ENCODE assay signal across 1 cellular context in genomic region chr4:74331252-74331651, GRCh38.
TF ChIP-seq lines count a peak whose summit lies in the region.

No MANE protein-coding gene starts in this region.

TF ChIP-seq in K562, 482 proteins besides CTCF, POLR2A, EP300 and RAD21 (continued from another document and continues in another):
- TF ChIP-seq ARID4B (CRISPR knock-in tag; IDR thresholded peaks at IDR 0.05) (no peak), ARID1B (IDR thresholded peaks at IDR 0.05) (no peak), HMG20B (CRISPR knock-in tag; IDR thresholded peaks at IDR 0.05) (no peak), GABPB1 (CRISPR knock-in tag; IDR thresholded peaks at IDR 0.05) (no peak), KLF6 (CRISPR knock-in tag; IDR thresholded peaks at IDR 0.05; ENCODE audit: borderline replicate concordance) (no peak), MEF2A (IDR thresholded peaks at IDR 0.05; ENCODE audit: control insufficient read depth, low read depth, low read length) (no peak), MTF1 (CRISPR knock-in tag; IDR thresholded peaks at IDR 0.05; ENCODE audit: borderline replicate concordance) (no peak), RCOR1 (IDR thresholded peaks at IDR 0.05; ENCODE audit: borderline replicate concordance in 1 of 2, low read depth in 2 of 2, low read length in 2 of 2) (no peak), POLR2B (IDR thresholded peaks at IDR 0.05; ENCODE audit: low read depth, partially characterized antibody) (peak; percentile 69), ZBTB40 (IDR thresholded peaks at IDR 0.05) (no peak), ZBTB40 (CRISPR knock-in tag; IDR thresholded peaks at IDR 0.05) (no peak), SAFB2 (IDR thresholded peaks at IDR 0.05; ENCODE audit: borderline replicate concordance, low read depth, low read length, severe bottlenecking) (no peak), NCOA1 (IDR thresholded peaks at IDR 0.05; ENCODE audit: low read depth) (no peak), CREBBP (IDR thresholded peaks at IDR 0.05; ENCODE audit: low read depth, low read length) (no peak), ZBTB11 (CRISPR knock-in tag; IDR thresholded peaks at IDR 0.05) (no peak), CBX8 (IDR thresholded peaks at IDR 0.05; ENCODE audit: borderline replicate concordance, extremely low read depth, low read depth, low read length, poor library complexity, severe bottlenecking) (no peak), ZNF184 (CRISPR knock-in tag; IDR thresholded peaks at IDR 0.05) (no peak), EP400 (IDR thresholded peaks at IDR 0.05) (no peak), POLR2AphosphoS2 (IDR thresholded peaks at IDR 0.05; ENCODE audit: low read length) (no peak), ERF (CRISPR knock-in tag; IDR thresholded peaks at IDR 0.05) (no peak), ZNF217 (CRISPR knock-in tag; IDR thresholded peaks at IDR 0.05) (no peak), ZBTB12 (CRISPR knock-in tag; IDR thresholded peaks at IDR 0.05) (no peak), SREBF1 (IDR thresholded peaks at IDR 0.05; ENCODE audit: borderline replicate concordance, low read depth, low read length) (no peak), KDM4B (IDR thresholded peaks at IDR 0.05; ENCODE audit: borderline replicate concordance in 2 of 2, low read depth in 1 of 2) (no peak), MNT (conservative IDR thresholded peaks at IDR 0.05) (0 out of 4 replicates have a peak, but pooled peaks of 1 of the 2 experiments have one; percentile 17), RFX7 (CRISPR knock-in tag; IDR thresholded peaks at IDR 0.05) (no peak), HDAC6 (IDR thresholded peaks at IDR 0.05; ENCODE audit: low read depth, low read length) (no peak), CHD2 (IDR thresholded peaks at IDR 0.05; ENCODE audit: low read depth, low read length) (peak; percentile 84)
- TF ChIP-seq, protein P1, sequence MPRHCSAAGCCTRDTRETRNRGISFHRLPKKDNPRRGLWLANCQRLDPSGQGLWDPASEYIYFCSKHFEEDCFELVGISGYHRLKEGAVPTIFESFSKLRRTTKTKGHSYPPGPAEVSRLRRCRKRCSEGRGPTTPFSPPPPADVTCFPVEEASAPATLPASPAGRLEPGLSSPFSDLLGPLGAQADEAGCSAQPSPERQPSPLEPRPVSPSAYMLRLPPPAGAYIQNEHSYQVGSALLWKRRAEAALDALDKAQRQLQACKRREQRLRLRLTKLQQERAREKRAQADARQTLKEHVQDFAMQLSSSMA (CRISPR knock-in tag; IDR thresholded peaks at IDR 0.05) = no peak
- TF ChIP-seq, protein P2, sequence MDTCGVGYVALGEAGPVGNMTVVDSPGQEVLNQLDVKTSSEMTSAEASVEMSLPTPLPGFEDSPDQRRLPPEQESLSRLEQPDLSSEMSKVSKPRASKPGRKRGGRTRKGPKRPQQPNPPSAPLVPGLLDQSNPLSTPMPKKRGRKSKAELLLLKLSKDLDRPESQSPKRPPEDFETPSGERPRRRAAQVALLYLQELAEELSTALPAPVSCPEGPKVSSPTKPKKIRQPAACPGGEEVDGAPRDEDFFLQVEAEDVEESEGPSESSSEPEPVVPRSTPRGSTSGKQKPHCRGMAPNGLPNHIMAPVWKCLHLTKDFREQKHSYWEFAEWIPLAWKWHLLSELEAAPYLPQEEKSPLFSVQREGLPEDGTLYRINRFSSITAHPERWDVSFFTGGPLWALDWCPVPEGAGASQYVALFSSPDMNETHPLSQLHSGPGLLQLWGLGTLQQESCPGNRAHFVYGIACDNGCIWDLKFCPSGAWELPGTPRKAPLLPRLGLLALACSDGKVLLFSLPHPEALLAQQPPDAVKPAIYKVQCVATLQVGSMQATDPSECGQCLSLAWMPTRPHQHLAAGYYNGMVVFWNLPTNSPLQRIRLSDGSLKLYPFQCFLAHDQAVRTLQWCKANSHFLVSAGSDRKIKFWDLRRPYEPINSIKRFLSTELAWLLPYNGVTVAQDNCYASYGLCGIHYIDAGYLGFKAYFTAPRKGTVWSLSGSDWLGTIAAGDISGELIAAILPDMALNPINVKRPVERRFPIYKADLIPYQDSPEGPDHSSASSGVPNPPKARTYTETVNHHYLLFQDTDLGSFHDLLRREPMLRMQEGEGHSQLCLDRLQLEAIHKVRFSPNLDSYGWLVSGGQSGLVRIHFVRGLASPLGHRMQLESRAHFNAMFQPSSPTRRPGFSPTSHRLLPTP (IDR thresholded peaks at IDR 0.05; ENCODE audit: borderline replicate concordance, extremely low read depth, insufficient read length) = no peak
- TF ChIP-seq, protein P3, sequence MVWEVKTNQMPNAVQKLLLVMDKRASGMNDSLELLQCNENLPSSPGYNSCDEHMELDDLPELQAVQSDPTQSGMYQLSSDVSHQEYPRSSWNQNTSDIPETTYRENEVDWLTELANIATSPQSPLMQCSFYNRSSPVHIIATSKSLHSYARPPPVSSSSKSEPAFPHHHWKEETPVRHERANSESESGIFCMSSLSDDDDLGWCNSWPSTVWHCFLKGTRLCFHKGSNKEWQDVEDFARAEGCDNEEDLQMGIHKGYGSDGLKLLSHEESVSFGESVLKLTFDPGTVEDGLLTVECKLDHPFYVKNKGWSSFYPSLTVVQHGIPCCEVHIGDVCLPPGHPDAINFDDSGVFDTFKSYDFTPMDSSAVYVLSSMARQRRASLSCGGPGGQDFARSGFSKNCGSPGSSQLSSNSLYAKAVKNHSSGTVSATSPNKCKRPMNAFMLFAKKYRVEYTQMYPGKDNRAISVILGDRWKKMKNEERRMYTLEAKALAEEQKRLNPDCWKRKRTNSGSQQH (CRISPR knock-in tag; IDR thresholded peaks at IDR 0.05) = no peak
